8 cellular contexts compared by ENCODE assay signal in the genomic region with DNA sequence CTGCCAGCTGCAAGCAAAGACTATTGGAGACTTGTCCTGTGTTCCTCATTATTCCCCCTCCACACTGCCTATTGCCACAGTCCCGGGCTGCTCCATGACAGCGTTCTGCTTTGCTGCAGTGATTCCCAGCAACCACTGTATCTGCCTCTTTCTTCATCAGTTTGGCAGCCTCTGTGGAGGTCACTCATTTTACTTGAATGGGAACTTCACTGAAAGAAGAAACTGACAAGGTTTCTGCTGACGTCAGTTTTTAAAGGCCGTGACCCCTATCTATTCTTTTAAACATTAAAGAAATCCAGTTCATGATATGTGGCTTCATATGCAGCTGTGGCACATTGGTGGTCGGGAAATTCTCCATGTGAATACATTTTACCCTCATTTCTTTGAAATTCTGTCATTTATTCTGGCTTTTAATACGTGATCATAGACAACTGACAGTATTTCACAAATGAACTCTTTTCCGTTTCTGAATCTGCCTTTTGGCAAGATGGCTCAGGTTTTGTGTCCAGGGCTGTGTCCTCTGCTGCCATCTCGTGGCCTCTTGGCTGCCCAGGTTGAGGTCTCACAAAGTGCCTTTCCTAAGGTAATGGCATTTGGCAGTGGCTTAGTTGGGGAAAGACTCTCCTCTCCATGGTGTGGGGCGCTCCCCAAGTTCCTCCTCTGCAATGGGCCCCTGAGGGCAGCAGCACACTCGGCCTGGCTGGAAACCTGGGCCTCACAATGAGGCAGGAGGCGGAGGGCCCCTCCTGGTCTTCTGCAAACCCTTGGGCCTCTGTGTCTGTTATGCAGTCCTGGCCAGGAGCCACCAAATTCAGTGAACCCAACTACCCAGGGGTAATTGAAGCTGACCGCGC.
DNase-seq lines count a peak whose midpoint lies in the region; ATAC-seq and TF ChIP-seq lines count a peak whose summit lies in the region.

No MANE protein-coding gene starts in this region.

- H3K27ac ChIP-seq in 22Rv1, result peak overlapping the region; percentile 99
- H3K27ac ChIP-seq in layer of hippocampus (ENCODE audit: low read depth, low read length), result peak overlapping the region; percentile 53

- H3K27me3 ChIP-seq in layer of hippocampus (ENCODE audit: control insufficient read depth, insufficient read depth, low read length), result no peaks in the 10 kb centered on the region

- ATAC-seq in GM19043 (IDR thresholded peaks at IDR 0.05; ENCODE audit: low read depth, unreplicated experiment) (peak; percentile 23), HG02759 (IDR thresholded peaks at IDR 0.05; ENCODE audit: unreplicated experiment) (no peak)

- TF ChIP-seq CTCF in 22Rv1 (IDR thresholded peaks at IDR 0.05), result peak; percentile 98

- DNase-seq in NCI-H2227 (lab: John Stamatoyannopoulos, UW; ENCODE audit: unreplicated experiment) (peak; percentile 82), cerebellar nuclear complex (lab: John Stamatoyannopoulos, UW) (peak; percentile 27 to 83)
- peak; percentile 71 for DNase-seq in activated CD4-positive, CD25-positive, alpha-beta regulatory T cell treated with anti-CD3 and anti-CD28 coated beads, Interleukin-2, amount 50 U/mL, for 72 hours
- peak; percentile 52 to 63 for DNase-seq in stimulated activated CD4-positive, alpha-beta T cell treated with anti-CD3 and anti-CD28 coated beads, Interleukin-1b, Interleukin-23, amount 100 ng/mL, for 1 hour (ENCODE audit: low read depth in 2 of 2)
